ENCODE assay signal across 8 cellular contexts in genomic region chr12:6944381-6945186, GRCh38. TPM values are rescaled to one million over a fixed set of nuclear protein-coding genes. Genes with fewer than 3 reads are reported as not detected.
DNase-seq lines count a peak whose midpoint lies in the region; ATAC-seq and TF ChIP-seq lines count a peak whose summit lies in the region.

No MANE protein-coding gene starts in this region.

- peaks cover 5 to 31% (median 22%) of the 10 kb centered on the region in 11 experiments; a peak in 20 of 22 replicates for H3K36me3 ChIP-seq in BLaER1 treated with 17β-estradiol and CSF1 and Interleukin-3, amounts not matched to agents 10 nM and 100 nM
- H3K36me3 ChIP-seq in duodenal mucosa (ENCODE audit: control insufficient read depth in 1 of 2, insufficient read depth in 2 of 2, low read length in 2 of 2) = peaks cover 9 to 14% of the 10 kb centered on the region in 2 donors

- H3K4me3 ChIP-seq in BLaER1 treated with 17β-estradiol and CSF1 and Interleukin-3, amounts not matched to agents 10 nM and 100 nM = peak overlapping the region; percentile 60 to 79 (median 73)
- peak overlapping the region; percentile 88 to 95 for H3K4me3 ChIP-seq in duodenal mucosa (ENCODE audit: low read depth in 1 of 2, low read length in 2 of 2)
- H3K4me3 ChIP-seq in lower leg skin (ENCODE audit: low read depth, poor library complexity, severe bottlenecking) = peak overlapping the region; percentile 64

- no peak for TF ChIP-seq POLR2A in lower leg skin (IDR thresholded peaks at IDR 0.05)

- H3K4me2 ChIP-seq in BLaER1 treated with 17β-estradiol and CSF1 and Interleukin-3, amounts not matched to agents 10 nM and 100 nM = peak overlapping the region; percentile 87 to 100 (median 97)

- WGBS in lower leg skin, 2 donors = 2 to 4% methylated on average over 30 to 46 of the region's 48 CpGs

- peak in 1 of 3 donors; percentile 72 for TF ChIP-seq CTCF in lower leg skin (IDR thresholded peaks at IDR 0.05)

- H4K20me1 ChIP-seq in BLaER1 treated with 17β-estradiol and CSF1 and Interleukin-3, amounts not matched to agents 10 nM and 100 nM = no peaks in the 10 kb centered on the region

- H3K27ac ChIP-seq in BLaER1 treated with 17β-estradiol and CSF1 and Interleukin-3, amounts not matched to agents 10 nM and 100 nM = peak overlapping the region; percentile 86 to 96 (median 93); a peak in 21 of 22 replicates
- peak overlapping the region; percentile 95 for H3K27ac ChIP-seq in duodenal mucosa (ENCODE audit: low read depth, low read length)

- DNase-seq in NCI-H748 (lab: John Stamatoyannopoulos, UW; ENCODE audit: unreplicated experiment) (peak; percentile 91), lower leg skin (ENCODE audit: low spot score in 2 of 2) (peak; percentile 93 to 99)
- peak; percentile 89 to 92 for DNase-seq in activated CD4-positive, alpha-beta T cell treated with anti-CD3 and anti-CD28 coated beads, Interleukin-2, amount 50 U/mL, for 48 hours
- peak; percentile 90 for DNase-seq in stimulated activated CD4-positive, alpha-beta T cell treated with anti-CD3 and anti-CD28 coated beads, Interleukin-4, amount 100 ng/mL, for 24 hours

- ATAC-seq in GM19351 (IDR thresholded peaks at IDR 0.05; ENCODE audit: unreplicated experiment) (peak; percentile 43), HG03565 (IDR thresholded peaks at IDR 0.05; ENCODE audit: unreplicated experiment) (peak; percentile 43)

- peak overlapping the region; percentile 77 to 98 (median 89) for H3K9ac ChIP-seq in BLaER1 treated with 17β-estradiol and CSF1 and Interleukin-3, amounts not matched to agents 10 nM and 100 nM
- peak overlapping the region; percentile 82 to 99 for H3K9ac ChIP-seq in duodenal mucosa (ENCODE audit: low read depth in 1 of 2, low read length in 2 of 2)

- no peaks in the 10 kb centered on the region for H3K9me3 ChIP-seq in BLaER1 treated with 17β-estradiol and CSF1 and Interleukin-3, amounts not matched to agents 10 nM and 100 nM (replicated peaks in 1 of 11)
- no peaks in the 10 kb centered on the region for H3K9me3 ChIP-seq in duodenal mucosa (ENCODE audit: control insufficient read depth in 1 of 2, low read length in 2 of 2)

- H3K27me3 ChIP-seq in BLaER1 treated with 17β-estradiol and CSF1 and Interleukin-3, amounts not matched to agents 10 nM and 100 nM = no peaks in the 10 kb centered on the region
- no peaks in the 10 kb centered on the region for H3K27me3 ChIP-seq in duodenal mucosa (ENCODE audit: control insufficient read depth in 1 of 2, insufficient read depth in 2 of 2, low read length in 2 of 2)

- intact Hi-C loops in lower leg skin (cut with DNase I; ENCODE audit: low total_unique reads) = no loop called here

- H3K4me1 ChIP-seq in BLaER1 treated with 17β-estradiol and CSF1 and Interleukin-3, amounts not matched to agents 10 nM and 100 nM = peaks cover 54 to 75% (median 65%) of the 10 kb centered on the region in 10 experiments
- peaks cover 31 to 47% of the 10 kb centered on the region in 2 donors for H3K4me1 ChIP-seq in duodenal mucosa (ENCODE audit: control insufficient read depth in 1 of 2, insufficient read depth in 2 of 2, low read length in 2 of 2)

RNA-seq across cellular contexts. Expression of gene C12orf57, which starts 0.8 kb away (rescaled TPM):
- total RNA-seq in lower leg skin = 100 to 1,000 TPM; 341 to 526 (median 418) TPM

RNA-seq across cellular contexts. Expression of gene RNU7-1, which starts 1.0 kb away (rescaled TPM):
- total RNA-seq in lower leg skin = not detected

RNA-seq across cellular contexts. Expression of gene PTPN6, which starts 6.6 kb away (rescaled TPM):
- total RNA-seq in lower leg skin = 10 to 100 TPM; 31.8 to 44.5 (median 34.4) TPM

RNA-seq across cellular contexts. Expression of gene ATN1, which starts 16.8 kb away (rescaled TPM):
- total RNA-seq in lower leg skin = 100 to 1,000 TPM in 1 of 4 donors, 10 to 100 TPM in 3; 33.4 to 115 (median 64.0) TPM

RNA-seq across cellular contexts. Expression of gene PHB2, which starts 25.9 kb away (rescaled TPM):
- total RNA-seq in lower leg skin = 100 to 1,000 TPM; 176 to 256 (median 221) TPM

Comparison
In these comparisons a context has a peak if more than half of its experiments do, and no peak if none do; other contexts are left out.
1. Peak in every context shown above with its lines: DNase-seq, ATAC-seq, H3K4me3 ChIP-seq and H3K27ac ChIP-seq.